12 cellular contexts compared by ENCODE assay signal in the genomic region with DNA sequence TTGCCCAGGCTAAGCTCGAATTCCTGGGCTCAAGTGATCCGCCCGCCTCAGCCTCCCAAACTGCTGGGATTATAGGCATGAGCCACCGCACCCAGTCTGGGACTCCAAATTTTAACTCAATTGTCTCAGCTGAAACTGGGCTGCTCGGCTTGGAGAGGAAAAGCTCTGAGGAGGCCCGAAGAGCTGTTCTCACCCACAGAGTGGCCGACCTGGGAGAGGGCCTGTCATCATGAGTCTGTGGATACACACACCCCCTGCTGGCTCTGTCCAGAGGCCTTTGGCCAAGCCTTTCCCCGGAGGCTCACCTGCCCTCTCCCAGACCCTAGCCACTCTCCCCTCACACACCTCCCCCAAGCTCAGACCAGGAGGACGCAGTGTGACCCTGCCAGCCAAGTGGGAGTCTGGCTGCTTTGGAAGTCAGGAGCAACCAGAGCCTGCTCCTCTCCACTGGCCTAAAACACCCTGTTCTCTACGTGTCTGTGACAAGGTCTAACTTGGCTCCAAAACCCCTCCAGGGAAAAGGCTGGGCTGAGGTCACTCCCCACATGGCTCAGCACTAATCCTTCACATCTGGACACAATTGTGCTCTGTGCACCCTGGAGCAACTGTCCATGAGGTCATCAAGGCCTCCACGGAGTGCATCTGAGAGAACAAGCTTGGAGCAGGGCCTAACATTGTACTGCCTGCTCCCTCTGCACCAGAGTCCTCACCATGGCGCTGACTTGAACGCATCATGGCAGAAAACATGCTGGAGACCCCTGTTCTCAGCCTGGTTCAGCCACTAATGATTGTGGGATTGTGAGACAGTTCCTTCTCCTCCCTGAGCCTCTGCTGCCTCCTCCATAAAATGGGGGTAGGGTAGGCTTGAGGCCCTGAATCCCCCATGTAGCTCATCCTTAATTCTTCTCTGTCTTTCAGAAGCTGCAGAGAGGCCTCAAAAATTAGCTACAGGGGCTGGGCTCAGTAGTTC. TPM values are rescaled to one million over a fixed set of nuclear protein-coding genes. Genes with fewer than 3 reads are reported as not detected.
A peak's percentile ranks its signal among the peaks of the same experiment; 100 is the strongest.
DNase-seq lines count a peak whose midpoint lies in the region; ATAC-seq and TF ChIP-seq lines count a peak whose summit lies in the region.
"Had no signal": no experiment of that assay in that cellular context is flagged by ENCODE, and none has a peak within 500 bp of the region (broad histone marks: within the 10 kb centered on the region; RNA-seq: fewer than 3 reads in every experiment).

No MANE protein-coding gene starts in this region.

- no peak overlapping the region for H3K27ac Mint-ChIP-seq in type B pancreatic cell
- no peak overlapping the region for H3K27ac Mint-ChIP-seq in activated CD4-positive, alpha-beta T cell treated with anti-CD3 and anti-CD28 coated beads for 36 hours

- no peak overlapping the region for H2AK5ac ChIP-seq in mesenchymal stem cell (ENCODE audit: low read length, severe bottlenecking)

- H3K36me3 Mint-ChIP-seq in type B pancreatic cell = no peaks in the 10 kb centered on the region
- no peaks in the 10 kb centered on the region for H3K36me3 Mint-ChIP-seq in activated CD4-positive, alpha-beta T cell treated with anti-CD3 and anti-CD28 coated beads for 36 hours (ENCODE audit: low read depth)

- no peak for TF ChIP-seq CTCF in type B pancreatic cell (conservative IDR thresholded peaks at IDR 0.05)

- H3K4ac ChIP-seq in mesenchymal stem cell (ENCODE audit: low read depth in 1 of 2, low read length in 2 of 2) = no peak overlapping the region

- POLR2A ChIA-PET in activated CD4-positive, alpha-beta T cell treated with anti-CD3 and anti-CD28 coated beads for 36 hours (lab: Charles Lee) = no interaction called here

- CTCF ChIA-PET in activated CD4-positive, alpha-beta T cell treated with anti-CD3 and anti-CD28 coated beads for 36 hours (lab: Charles Lee) = no interaction called here

- peak overlapping the region; percentile 80 for H3K9ac ChIP-seq in mesenchymal stem cell (ENCODE audit: low read length)

- H3K4me1 ChIP-seq in mesenchymal stem cell (ENCODE audit: control insufficient read depth, insufficient read depth, low read depth, low read length) = peaks cover 3% of the 10 kb centered on the region
- H3K4me1 ChIP-seq: lower lobe of right lung had no signal

- 70% methylated on average over 11 of the region's 13 CpGs for WGBS in mesenchymal stem cell

- H3K4me1 Mint-ChIP-seq in type B pancreatic cell (ENCODE audit: unreplicated experiment) = peaks cover 5% of the 10 kb centered on the region
- H3K4me1 Mint-ChIP-seq in activated CD4-positive, alpha-beta T cell treated with anti-CD3 and anti-CD28 coated beads for 36 hours = no peaks in the 10 kb centered on the region

- no peak overlapping the region for H2BK12ac ChIP-seq in mesenchymal stem cell (ENCODE audit: low read length in 2 of 2)

- H3K27ac ChIP-seq in mesenchymal stem cell (ENCODE audit: low read length, poor library complexity, severe bottlenecking) = no peak overlapping the region
- H3K27ac ChIP-seq: lower lobe of right lung had no signal

- no peak overlapping the region for H3K4me3 Mint-ChIP-seq in type B pancreatic cell
- H3K4me3 Mint-ChIP-seq in activated CD4-positive, alpha-beta T cell treated with anti-CD3 and anti-CD28 coated beads for 36 hours = no peak overlapping the region

- no peak overlapping the region for H2BK15ac ChIP-seq in mesenchymal stem cell (ENCODE audit: low read depth, poor library complexity, severe bottlenecking)

- H3K4me3 ChIP-seq in mesenchymal stem cell (ENCODE audit: insufficient read depth in 1 of 2, low read depth in 1 of 2, low read length in 2 of 2) = peak overlapping the region in 1 of 2 experiments; percentile 45
- H3K4me3 ChIP-seq: lower lobe of right lung had no signal

- H2BK120ac ChIP-seq in mesenchymal stem cell (ENCODE audit: low read depth, low read length) = no peak overlapping the region

- H3K27me3 Mint-ChIP-seq in type B pancreatic cell = peaks cover 36% of the 10 kb centered on the region
- peaks cover 19% of the 10 kb centered on the region for H3K27me3 Mint-ChIP-seq in activated CD4-positive, alpha-beta T cell treated with anti-CD3 and anti-CD28 coated beads for 36 hours

- no peak overlapping the region for H3K23ac ChIP-seq in mesenchymal stem cell (ENCODE audit: low read length in 2 of 2)

- H4K91ac ChIP-seq in mesenchymal stem cell (ENCODE audit: low read length) = no peak overlapping the region

- no peak overlapping the region for H3K18ac ChIP-seq in mesenchymal stem cell (ENCODE audit: low read depth in 1 of 2, low read length in 2 of 2)

- no peak for ATAC-seq in HG02884 (IDR thresholded peaks at IDR 0.05; ENCODE audit: unreplicated experiment)
- no peak for ATAC-seq in activated CD4-positive, alpha-beta T cell treated with anti-CD3 and anti-CD28 coated beads for 36 hours
- ATAC-seq: HCT116 had no signal

- H2BK5ac ChIP-seq in mesenchymal stem cell (ENCODE audit: low read depth, low read length, poor library complexity, severe bottlenecking) = no peak overlapping the region

- H3K9me3 ChIP-seq in mesenchymal stem cell (ENCODE audit: control insufficient read depth, low read length) = no peaks in the 10 kb centered on the region
- H3K9me3 ChIP-seq: lower lobe of right lung had no signal

- no peaks in the 10 kb centered on the region for H3K9me3 Mint-ChIP-seq in type B pancreatic cell
- no peaks in the 10 kb centered on the region for H3K9me3 Mint-ChIP-seq in activated CD4-positive, alpha-beta T cell treated with anti-CD3 and anti-CD28 coated beads for 36 hours (ENCODE audit: low read depth)

- H3K79me1 ChIP-seq in mesenchymal stem cell (replicated peaks; ENCODE audit: low read length, poor library complexity, severe bottlenecking) = no peaks in the 10 kb centered on the region

- no peak overlapping the region for H3K14ac ChIP-seq in mesenchymal stem cell (ENCODE audit: low read length in 2 of 2)

- H2AFZ ChIP-seq in mesenchymal stem cell (ENCODE audit: low read depth, low read length) = no peak overlapping the region

- peaks cover 10 to 19% of the 10 kb centered on the region in 2 experiments for H3K27me3 ChIP-seq in mesenchymal stem cell (ENCODE audit: control insufficient read depth in 1 of 2, insufficient read depth in 1 of 2, low read length in 2 of 2)

- no peak overlapping the region for H3K4me2 ChIP-seq in mesenchymal stem cell (ENCODE audit: low read length, poor library complexity, severe bottlenecking)

- peaks cover 0 to 12% of the 10 kb centered on the region in 2 experiments for H3K36me3 ChIP-seq in mesenchymal stem cell (ENCODE audit: control insufficient read depth in 1 of 2, insufficient read depth in 2 of 2, low read depth in 1 of 2, low read length in 2 of 2)
- H3K36me3 ChIP-seq: lower lobe of right lung had no signal

- intact Hi-C loops in activated CD4-positive, alpha-beta T cell treated with anti-CD3 and anti-CD28 coated beads for 36 hours (cut with DNase I, micrococcal nuclease) = no loop called here

- H4K8ac ChIP-seq in mesenchymal stem cell (ENCODE audit: low read length) = no peak overlapping the region

- DNase-seq in M059J (ENCODE audit: low read depth) (peak; percentile 29), fibroblast of peridontal ligament (ENCODE audit: extremely low read depth) (peak; percentile 51), mesenchymal stem cell (no peak), type B pancreatic cell (ENCODE audit: extremely low spot score, unreplicated experiment) (peak; percentile 57)
- DNase-seq in activated CD4-positive, alpha-beta T cell treated with anti-CD3 and anti-CD28 coated beads for 36 hours = no peak
- DNase-seq in activated CD4-positive, alpha-beta T cell treated with anti-CD3 and anti-CD28 coated beads for 48 hours = no peak
- DNase-seq: activated T-cell treated with anti-CD3 and anti-CD28 coated beads, Interleukin-2, amount 50 U/mL, for 1 hour; lower lobe of right lung; NCI-H345 had no signal

RNA-seq across cellular contexts. Expression of a gene that starts 49.9 kb away (rescaled TPM):
- total RNA-seq in M059J (2014; rRNA removed; shearing (Covaris generic)) = 0.02 TPM in 1 of 2 replicates, not detected in the other
- not detected for polyA plus RNA-seq in mesenchymal stem cell (2013, experiment 1 of 2)
- polyA plus RNA-seq in mesenchymal stem cell (2013, experiment 2 of 2) = not detected
- total RNA-seq in type B pancreatic cell (ENCODE audit: low replicate concordance) = 0.29 and 0.50 TPM in 2 replicates
- not detected for total RNA-seq in activated CD4-positive, alpha-beta T cell treated with anti-CD3 and anti-CD28 coated beads for 36 hours
- total RNA-seq: lower lobe of right lung, renal cortical epithelial cell had no signal

Comparison
In these comparisons a context has a peak if more than half of its experiments do, and no peak if none do; other contexts are left out.
1. DNase-seq: peak in M059J (single experiment), fibroblast of peridontal ligament (single experiment) and type B pancreatic cell (single experiment); none in mesenchymal stem cell (single experiment), activated CD4-positive, alpha-beta T cell treated with anti-CD3 and anti-CD28 coated beads for 36 hours (single experiment) and activated CD4-positive, alpha-beta T cell treated with anti-CD3 and anti-CD28 coated beads for 48 hours (single experiment).